1 cellular context compared by ENCODE assay signal in genomic region chr9:79571309-79572031, GRCh38.
A peak's percentile ranks its signal among the peaks of the same experiment; 100 is the strongest.
TF ChIP-seq lines count a peak whose summit lies in the region.

TLE4 (plus strand) TSS chr9:79571965; CDS start chr9:79572791, 826 bp downstream.

TF ChIP-seq in HepG2, 621 proteins besides CTCF, POLR2A, EP300 and RAD21 (continued from another document and continues in another):
- TF ChIP-seq THRA (CRISPR knock-in tag; IDR thresholded peaks at IDR 0.05; ENCODE audit: borderline replicate concordance) (no peak), ISL2 (CRISPR knock-in tag; IDR thresholded peaks at IDR 0.05) (no peak), ATAD3A (CRISPR knock-in tag; IDR thresholded peaks at IDR 0.05) (no peak), BHLHE40 (IDR thresholded peaks at IDR 0.05; ENCODE audit: low read length) (0 out of 2 replicates have a peak, but pooled peaks have one; percentile 4), IKZF5 (CRISPR knock-in tag; IDR thresholded peaks at IDR 0.05) (no peak), RFXAP (CRISPR knock-in tag; IDR thresholded peaks at IDR 0.05; ENCODE audit: borderline replicate concordance) (0 out of 2 replicates have a peak, but pooled peaks have one; percentile 41), FUBP1 (CRISPR knock-in tag; IDR thresholded peaks at IDR 0.05; ENCODE audit: borderline replicate concordance) (no peak), CBFB (CRISPR knock-in tag; IDR thresholded peaks at IDR 0.05) (no peak), ZNF710 (CRISPR knock-in tag; IDR thresholded peaks at IDR 0.05; ENCODE audit: borderline replicate concordance) (no peak), MEIS1 (CRISPR knock-in tag; IDR thresholded peaks at IDR 0.05; ENCODE audit: borderline replicate concordance) (peak; percentile 98; the same call in 1 of the 2 replicates), TFDP2 (CRISPR knock-in tag; IDR thresholded peaks at IDR 0.05) (peak; percentile 90), PBX3 (CRISPR knock-in tag; IDR thresholded peaks at IDR 0.05; ENCODE audit: borderline replicate concordance) (0 out of 2 replicates have a peak, but pooled peaks have one; percentile 41), HDAC6 (IDR thresholded peaks at IDR 0.05; ENCODE audit: low read depth, low read length) (no peak), HNF1B (CRISPR knock-in tag; IDR thresholded peaks at IDR 0.05) (0 out of 2 replicates have a peak, but pooled peaks have one; percentile 14), ZNF740 (CRISPR knock-in tag; IDR thresholded peaks at IDR 0.05) (no peak), GABPB1 (CRISPR knock-in tag; IDR thresholded peaks at IDR 0.05) (peak; percentile 73; the same call in 1 of the 2 replicates), NFE2L2 (IDR thresholded peaks at IDR 0.05; ENCODE audit: low read length) (no peak), TFAP4 (IDR thresholded peaks at IDR 0.05; ENCODE audit: borderline replicate concordance, low read depth) (peak; percentile 60; the same call in 1 of the 2 replicates), PRMT3 (CRISPR knock-in tag; IDR thresholded peaks at IDR 0.05; ENCODE audit: borderline replicate concordance, low read depth) (no peak), NCOA2 (CRISPR knock-in tag; IDR thresholded peaks at IDR 0.05) (no peak), LRRFIP1 (CRISPR knock-in tag; conservative IDR thresholded peaks at IDR 0.05) (no peak), MNT (IDR thresholded peaks at IDR 0.05) (peak; percentile 45), ARID3A (IDR thresholded peaks at IDR 0.05; ENCODE audit: low read depth, low read length) (peak; percentile 79), GABPA (IDR thresholded peaks at IDR 0.05; ENCODE audit: low read depth, low read length) (no peak), GABPA (CRISPR knock-in tag; IDR thresholded peaks at IDR 0.05; ENCODE audit: low read depth) (peak; percentile 26; the same call in 1 of the 2 replicates), GZF1 (CRISPR knock-in tag; IDR thresholded peaks at IDR 0.05) (no peak), SP1 (IDR thresholded peaks at IDR 0.05) (no peak), SP1 (CRISPR knock-in tag; IDR thresholded peaks at IDR 0.05) (peak; percentile 78), GTF2F1 (IDR thresholded peaks at IDR 0.05; ENCODE audit: low read length) (0 out of 2 replicates have a peak, but pooled peaks have one; percentile 24), KLF16 (CRISPR knock-in tag; IDR thresholded peaks at IDR 0.05) (0 out of 4 replicates have a peak, but pooled peaks of 1 of the 2 experiments have one; percentile 20), IRF2 (CRISPR knock-in tag; IDR thresholded peaks at IDR 0.05) (0 out of 2 replicates have a peak, but pooled peaks have one; percentile 27), FOXK1 (CRISPR knock-in tag; IDR thresholded peaks at IDR 0.05; ENCODE audit: borderline replicate concordance, low read depth) (0 out of 2 replicates have a peak, but pooled peaks have one; percentile 26), SRF (IDR thresholded peaks at IDR 0.05; ENCODE audit: low read depth, low read length) (peak; percentile 93), TAF1 (CRISPR knock-in tag; IDR thresholded peaks at IDR 0.05) (no peak), NR2C2 (CRISPR knock-in tag; IDR thresholded peaks at IDR 0.05; ENCODE audit: borderline replicate concordance) (no peak), PBX2 (CRISPR knock-in tag; IDR thresholded peaks at IDR 0.05) (peak; percentile 84), ZNF510 (CRISPR knock-in tag; IDR thresholded peaks at IDR 0.05; ENCODE audit: low read depth) (no peak), MED13 (CRISPR knock-in tag; IDR thresholded peaks at IDR 0.05) (no peak), ZNF891 (CRISPR knock-in tag; IDR thresholded peaks at IDR 0.05) (no peak), RBM39 (IDR thresholded peaks at IDR 0.05; ENCODE audit: low read depth, low read length, poor library complexity, severe bottlenecking) (no peak), KLF15 (CRISPR knock-in tag; IDR thresholded peaks at IDR 0.05; ENCODE audit: borderline replicate concordance) (no peak), ZNF253 (CRISPR knock-in tag; IDR thresholded peaks at IDR 0.05; ENCODE audit: borderline replicate concordance) (no peak)
